Comparison of ENCODE assay signal across 16 cellular contexts in the genomic region with DNA sequence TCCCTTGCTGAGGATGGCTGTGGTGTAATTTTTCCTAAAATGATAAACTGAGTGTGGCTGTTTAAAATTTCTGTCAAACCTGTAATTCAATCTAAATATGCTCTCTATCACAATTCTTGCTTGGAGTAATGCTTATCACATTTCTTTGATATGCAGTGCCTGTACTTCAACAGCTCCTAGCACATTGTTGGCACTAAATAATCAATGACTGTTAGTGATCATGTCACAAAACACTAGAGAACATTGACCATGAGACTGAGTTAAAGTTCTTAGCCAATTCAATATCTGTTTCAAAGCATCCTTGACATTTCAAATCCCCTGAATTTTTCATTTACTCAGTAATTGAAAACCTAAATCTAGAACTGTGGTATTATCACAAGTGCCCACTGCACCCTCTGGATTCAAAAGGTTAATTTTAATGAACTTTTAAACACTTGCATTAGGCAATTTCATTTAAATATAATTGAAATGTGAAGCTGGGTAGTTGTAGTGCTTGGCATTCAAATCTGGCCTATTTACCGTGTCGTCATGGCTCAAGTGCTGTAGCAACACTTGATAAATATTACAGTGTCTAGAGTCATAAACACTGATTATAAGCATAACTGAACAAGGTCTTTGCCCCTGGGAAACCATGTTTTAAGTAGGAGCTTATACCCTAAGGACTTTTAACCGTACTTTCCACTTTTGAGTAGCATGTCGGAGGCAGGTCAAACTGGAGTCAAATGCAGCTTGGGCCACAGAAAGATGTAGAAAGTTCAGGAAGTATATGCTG.
"Had no signal": no experiment of that assay in that cellular context is flagged by ENCODE, and none has a peak within 500 bp of the region (broad histone marks: within the 10 kb centered on the region; RNA-seq: fewer than 3 reads in every experiment).

No MANE protein-coding gene starts in this region.

- H3K4me3 ChIP-seq: body of pancreas, dorsolateral prefrontal cortex, lung, right lobe of liver, testis had no signal

- DNase-seq: activated CD4-positive, alpha-beta T cell treated with anti-CD3 and anti-CD28 coated beads, Interleukin-2, amount 50 U/mL, for 1 hour; activated CD8-positive, alpha-beta memory T cell treated with anti-CD3 and anti-CD28 coated beads, Interleukin-2, amount 50 U/mL, for 4 hours; activated naive CD4-positive, alpha-beta T cell treated with anti-CD3 and anti-CD28 coated beads for 36 hours; activated T-cell treated with anti-CD3 and anti-CD28 coated beads, Interleukin-2, amount 50 U/mL, for 4 hours; body of pancreas; caudate nucleus; dorsolateral prefrontal cortex; head of caudate nucleus; immature natural killer cell; right lobe of liver; stimulated activated CD4-positive, alpha-beta T cell treated with anti-CD3 and anti-CD28 coated beads, Interleukin-4, amount 100 ng/mL, for 24 hours; T1000; testis had no signal

- H3K36me3 ChIP-seq: right lobe of liver had no signal

- H3K4me1 ChIP-seq: body of pancreas, right lobe of liver had no signal

- H3K9me3 ChIP-seq: body of pancreas, right lobe of liver, testis had no signal

- H3K27me3 ChIP-seq: body of pancreas, dorsolateral prefrontal cortex, right lobe of liver, testis had no signal

- ATAC-seq: activated T-cell treated with anti-CD3 and anti-CD28 coated beads, Interleukin-2, amount 50 U/mL, for 4 hours; body of pancreas; natural killer cell treated with Interleukin-12 subunit alpha and Interleukin-12 subunit beta and Interleukin-15 and Interleukin-18, amount 100 ng/mL, for 72 hours; right lobe of liver; stimulated activated effector memory CD8-positive, alpha-beta T cell treated with anti-CD3 and anti-CD28 coated beads, Interleukin-12 subunit alpha, Interleukin-12 subunit beta, amount 100 ng/mL, for 72 hours had no signal

- H3K27ac ChIP-seq: body of pancreas, right lobe of liver, testis had no signal
